In the genomic region with DNA sequence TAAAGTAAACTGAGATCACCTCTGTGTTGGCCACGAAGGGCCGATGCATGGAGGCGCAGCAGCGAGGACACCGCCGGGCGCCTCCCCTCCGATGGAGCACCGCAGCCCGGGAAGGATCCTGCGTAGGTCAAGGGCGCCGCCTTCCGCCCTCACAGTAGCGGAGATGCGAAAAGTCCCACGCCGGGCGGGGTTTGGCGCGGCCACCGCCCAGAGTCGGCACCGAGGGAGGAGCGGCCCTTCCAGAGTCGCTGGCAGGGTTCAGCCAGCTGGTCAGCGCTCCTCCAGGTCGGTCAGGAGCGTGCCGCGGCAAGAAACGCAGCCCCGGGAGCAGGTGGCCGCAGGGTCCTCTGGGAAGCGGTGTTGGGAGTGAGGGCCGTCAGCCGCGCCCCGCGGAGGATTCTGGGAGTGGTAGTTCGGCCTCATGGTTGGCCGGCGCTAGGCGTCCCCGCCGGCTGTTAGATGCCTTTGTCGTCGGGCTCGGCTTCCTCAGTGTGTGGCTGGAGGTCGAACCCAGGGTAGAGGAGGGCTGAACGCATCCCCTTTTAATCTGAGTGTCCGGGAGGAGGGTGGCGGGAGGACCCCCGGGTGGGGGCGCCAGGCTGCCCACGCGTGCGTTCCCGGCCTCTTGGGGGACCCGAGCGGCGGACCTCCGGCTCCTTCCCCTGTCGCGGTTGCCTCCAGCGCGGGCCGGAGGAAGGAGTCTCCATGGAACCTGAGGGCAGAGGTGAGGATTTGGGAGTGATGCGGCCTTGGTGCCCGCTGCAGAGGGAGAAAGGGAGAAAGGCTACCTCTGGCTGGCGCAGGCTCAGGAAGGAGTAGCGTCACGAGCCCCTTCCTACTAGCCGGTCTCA, we compare ENCODE assay signal across 1 cellular context.
TF ChIP-seq lines count a peak whose summit lies in the region.

A gene (plus strand): TSS at position 411 of the 851 bp plus-strand sequence. CDS start 295 bp downstream, at position 706.

TF ChIP-seq in HepG2, 621 proteins besides CTCF, POLR2A, EP300 and RAD21 (continued from another document):
- TF ChIP-seq, protein P1, sequence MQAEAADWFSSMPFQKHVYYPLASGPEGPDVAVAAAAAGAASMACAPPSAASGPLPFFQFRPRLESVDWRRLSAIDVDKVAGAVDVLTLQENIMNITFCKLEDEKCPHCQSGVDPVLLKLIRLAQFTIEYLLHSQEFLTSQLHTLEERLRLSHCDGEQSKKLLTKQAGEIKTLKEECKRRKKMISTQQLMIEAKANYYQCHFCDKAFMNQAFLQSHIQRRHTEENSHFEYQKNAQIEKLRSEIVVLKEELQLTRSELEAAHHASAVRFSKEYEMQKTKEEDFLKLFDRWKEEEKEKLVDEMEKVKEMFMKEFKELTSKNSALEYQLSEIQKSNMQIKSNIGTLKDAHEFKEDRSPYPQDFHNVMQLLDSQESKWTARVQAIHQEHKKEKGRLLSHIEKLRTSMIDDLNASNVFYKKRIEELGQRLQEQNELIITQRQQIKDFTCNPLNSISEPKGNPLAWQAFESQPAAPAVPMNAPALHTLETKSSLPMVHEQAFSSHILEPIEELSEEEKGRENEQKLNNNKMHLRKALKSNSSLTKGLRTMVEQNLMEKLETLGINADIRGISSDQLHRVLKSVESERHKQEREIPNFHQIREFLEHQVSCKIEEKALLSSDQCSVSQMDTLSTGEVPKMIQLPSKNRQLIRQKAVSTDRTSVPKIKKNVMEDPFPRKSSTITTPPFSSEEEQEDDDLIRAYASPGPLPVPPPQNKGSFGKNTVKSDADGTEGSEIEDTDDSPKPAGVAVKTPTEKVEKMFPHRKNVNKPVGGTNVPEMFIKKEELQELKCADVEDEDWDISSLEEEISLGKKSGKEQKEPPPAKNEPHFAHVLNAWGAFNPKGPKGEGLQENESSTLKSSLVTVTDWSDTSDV (CRISPR knock-in tag; IDR thresholded peaks at IDR 0.05) = 0 out of 2 replicates have a peak, but pooled peaks have one; percentile 13
- TF ChIP-seq, protein P2, sequence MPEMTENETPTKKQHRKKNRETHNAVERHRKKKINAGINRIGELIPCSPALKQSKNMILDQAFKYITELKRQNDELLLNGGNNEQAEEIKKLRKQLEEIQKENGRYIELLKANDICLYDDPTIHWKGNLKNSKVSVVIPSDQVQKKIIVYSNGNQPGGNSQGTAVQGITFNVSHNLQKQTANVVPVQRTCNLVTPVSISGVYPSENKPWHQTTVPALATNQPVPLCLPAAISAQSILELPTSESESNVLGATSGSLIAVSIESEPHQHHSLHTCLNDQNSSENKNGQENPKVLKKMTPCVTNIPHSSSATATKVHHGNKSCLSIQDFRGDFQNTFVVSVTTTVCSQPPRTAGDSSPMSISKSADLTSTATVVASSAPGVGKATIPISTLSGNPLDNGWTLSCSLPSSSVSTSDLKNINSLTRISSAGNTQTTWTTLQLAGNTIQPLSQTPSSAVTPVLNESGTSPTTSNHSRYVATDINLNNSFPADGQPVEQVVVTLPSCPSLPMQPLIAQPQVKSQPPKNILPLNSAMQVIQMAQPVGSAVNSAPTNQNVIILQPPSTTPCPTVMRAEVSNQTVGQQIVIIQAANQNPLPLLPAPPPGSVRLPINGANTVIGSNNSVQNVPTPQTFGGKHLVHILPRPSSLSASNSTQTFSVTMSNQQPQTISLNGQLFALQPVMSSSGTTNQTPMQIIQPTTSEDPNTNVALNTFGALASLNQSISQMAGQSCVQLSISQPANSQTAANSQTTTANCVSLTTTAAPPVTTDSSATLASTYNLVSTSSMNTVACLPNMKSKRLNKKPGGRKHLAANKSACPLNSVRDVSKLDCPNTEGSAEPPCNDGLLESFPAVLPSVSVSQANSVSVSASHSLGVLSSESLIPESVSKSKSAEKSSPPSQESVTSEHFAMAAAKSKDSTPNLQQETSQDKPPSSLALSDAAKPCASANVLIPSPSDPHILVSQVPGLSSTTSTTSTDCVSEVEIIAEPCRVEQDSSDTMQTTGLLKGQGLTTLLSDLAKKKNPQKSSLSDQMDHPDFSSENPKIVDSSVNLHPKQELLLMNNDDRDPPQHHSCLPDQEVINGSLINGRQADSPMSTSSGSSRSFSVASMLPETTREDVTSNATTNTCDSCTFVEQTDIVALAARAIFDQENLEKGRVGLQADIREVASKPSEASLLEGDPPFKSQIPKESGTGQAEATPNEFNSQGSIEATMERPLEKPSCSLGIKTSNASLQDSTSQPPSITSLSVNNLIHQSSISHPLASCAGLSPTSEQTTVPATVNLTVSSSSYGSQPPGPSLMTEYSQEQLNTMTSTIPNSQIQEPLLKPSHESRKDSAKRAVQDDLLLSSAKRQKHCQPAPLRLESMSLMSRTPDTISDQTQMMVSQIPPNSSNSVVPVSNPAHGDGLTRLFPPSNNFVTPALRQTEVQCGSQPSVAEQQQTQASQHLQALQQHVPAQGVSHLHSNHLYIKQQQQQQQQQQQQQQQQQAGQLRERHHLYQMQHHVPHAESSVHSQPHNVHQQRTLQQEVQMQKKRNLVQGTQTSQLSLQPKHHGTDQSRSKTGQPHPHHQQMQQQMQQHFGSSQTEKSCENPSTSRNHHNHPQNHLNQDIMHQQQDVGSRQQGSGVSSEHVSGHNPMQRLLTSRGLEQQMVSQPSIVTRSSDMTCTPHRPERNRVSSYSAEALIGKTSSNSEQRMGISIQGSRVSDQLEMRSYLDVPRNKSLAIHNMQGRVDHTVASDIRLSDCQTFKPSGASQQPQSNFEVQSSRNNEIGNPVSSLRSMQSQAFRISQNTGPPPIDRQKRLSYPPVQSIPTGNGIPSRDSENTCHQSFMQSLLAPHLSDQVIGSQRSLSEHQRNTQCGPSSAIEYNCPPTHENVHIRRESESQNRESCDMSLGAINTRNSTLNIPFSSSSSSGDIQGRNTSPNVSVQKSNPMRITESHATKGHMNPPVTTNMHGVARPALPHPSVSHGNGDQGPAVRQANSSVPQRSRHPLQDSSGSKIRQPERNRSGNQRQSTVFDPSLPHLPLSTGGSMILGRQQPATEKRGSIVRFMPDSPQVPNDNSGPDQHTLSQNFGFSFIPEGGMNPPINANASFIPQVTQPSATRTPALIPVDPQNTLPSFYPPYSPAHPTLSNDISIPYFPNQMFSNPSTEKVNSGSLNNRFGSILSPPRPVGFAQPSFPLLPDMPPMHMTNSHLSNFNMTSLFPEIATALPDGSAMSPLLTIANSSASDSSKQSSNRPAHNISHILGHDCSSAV (CRISPR knock-in tag; IDR thresholded peaks at IDR 0.05; ENCODE audit: borderline replicate concordance) = 0 out of 2 replicates have a peak, but pooled peaks have one; percentile 52
- TF ChIP-seq IKZF1 (IDR thresholded peaks at IDR 0.05) = no peak
- TF ChIP-seq TBX2 (CRISPR knock-in tag; IDR thresholded peaks at IDR 0.05; ENCODE audit: borderline replicate concordance) = peak; percentile 57; the same call in 1 of the 2 replicates
- TF ChIP-seq NR2F2 (IDR thresholded peaks at IDR 0.05; ENCODE audit: borderline replicate concordance, low read depth) = no peak
- TF ChIP-seq, protein P3, sequence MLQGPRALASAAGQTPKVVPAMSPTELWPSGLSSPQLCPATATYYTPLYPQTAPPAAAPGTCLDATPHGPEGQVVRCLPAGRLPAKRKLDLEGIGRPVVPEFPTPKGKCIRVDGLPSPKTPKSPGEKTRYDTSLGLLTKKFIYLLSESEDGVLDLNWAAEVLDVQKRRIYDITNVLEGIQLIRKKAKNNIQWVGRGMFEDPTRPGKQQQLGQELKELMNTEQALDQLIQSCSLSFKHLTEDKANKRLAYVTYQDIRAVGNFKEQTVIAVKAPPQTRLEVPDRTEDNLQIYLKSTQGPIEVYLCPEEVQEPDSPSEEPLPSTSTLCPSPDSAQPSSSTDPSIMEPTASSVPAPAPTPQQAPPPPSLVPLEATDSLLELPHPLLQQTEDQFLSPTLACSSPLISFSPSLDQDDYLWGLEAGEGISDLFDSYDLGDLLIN (CRISPR knock-in tag; IDR thresholded peaks at IDR 0.05; ENCODE audit: borderline replicate concordance) = 0 out of 2 replicates have a peak, but pooled peaks have one; percentile 53
- TF ChIP-seq KAT7 (CRISPR knock-in tag; IDR thresholded peaks at IDR 0.05; ENCODE audit: borderline replicate concordance) = no peak
- TF ChIP-seq, protein P4, sequence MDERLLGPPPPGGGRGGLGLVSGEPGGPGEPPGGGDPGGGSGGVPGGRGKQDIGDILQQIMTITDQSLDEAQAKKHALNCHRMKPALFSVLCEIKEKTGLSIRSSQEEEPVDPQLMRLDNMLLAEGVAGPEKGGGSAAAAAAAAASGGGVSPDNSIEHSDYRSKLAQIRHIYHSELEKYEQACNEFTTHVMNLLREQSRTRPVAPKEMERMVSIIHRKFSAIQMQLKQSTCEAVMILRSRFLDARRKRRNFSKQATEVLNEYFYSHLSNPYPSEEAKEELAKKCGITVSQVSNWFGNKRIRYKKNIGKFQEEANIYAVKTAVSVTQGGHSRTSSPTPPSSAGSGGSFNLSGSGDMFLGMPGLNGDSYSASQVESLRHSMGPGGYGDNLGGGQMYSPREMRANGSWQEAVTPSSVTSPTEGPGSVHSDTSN (CRISPR knock-in tag; IDR thresholded peaks at IDR 0.05) = no peak
- TF ChIP-seq ZFP90 (CRISPR knock-in tag; IDR thresholded peaks at IDR 0.05; ENCODE audit: borderline replicate concordance) = no peak
- no peak for TF ChIP-seq SIN3A (IDR thresholded peaks at IDR 0.05; ENCODE audit: borderline replicate concordance, low read depth, low read length)
- no peak for TF ChIP-seq KMT2B (CRISPR knock-in tag; IDR thresholded peaks at IDR 0.05)
- peak; percentile 85 for TF ChIP-seq HNRNPLL (IDR thresholded peaks at IDR 0.05; ENCODE audit: low read depth, low read length, poor library complexity, severe bottlenecking)
